In genomic region chr7:2638224-2638991, GRCh38 we compare ENCODE assay signal across 1 cellular context.
A peak's percentile ranks its signal among the peaks of the same experiment; 100 is the strongest.
TF ChIP-seq lines count a peak whose summit lies in the region.

No MANE protein-coding gene starts in this region.

TF ChIP-seq in HepG2, 621 proteins besides CTCF, POLR2A, EP300 and RAD21 (continues in another document):
- TF ChIP-seq IKZF1 (IDR thresholded peaks at IDR 0.05) (no peak), ZNF530 (CRISPR knock-in tag; IDR thresholded peaks at IDR 0.05; ENCODE audit: low read depth) (no peak), XBP1 (CRISPR knock-in tag; IDR thresholded peaks at IDR 0.05) (no peak), HOXD1 (CRISPR knock-in tag; IDR thresholded peaks at IDR 0.05) (peak; percentile 86), ZNF234 (CRISPR knock-in tag; conservative IDR thresholded peaks at IDR 0.05) (no peak; the same call in 1 of the 2 replicates), NCOA5 (CRISPR knock-in tag; IDR thresholded peaks at IDR 0.05) (0 out of 2 replicates have a peak, but pooled peaks have one; percentile 23), SMC3 (IDR thresholded peaks at IDR 0.05; ENCODE audit: low read length) (no peak), ZNF260 (CRISPR knock-in tag; IDR thresholded peaks at IDR 0.05; ENCODE audit: borderline replicate concordance, low read depth) (no peak), SETDB1 (CRISPR knock-in tag; IDR thresholded peaks at IDR 0.05; ENCODE audit: borderline replicate concordance) (no peak), ZNF331 (CRISPR knock-in tag; IDR thresholded peaks at IDR 0.05) (peak; percentile 73), ZSCAN29 (CRISPR knock-in tag; conservative IDR thresholded peaks at IDR 0.05) (no peak), NONO (IDR thresholded peaks at IDR 0.05) (no peak), NONO (CRISPR knock-in tag; conservative IDR thresholded peaks at IDR 0.05) (peak; percentile 85), THAP11 (CRISPR knock-in tag; IDR thresholded peaks at IDR 0.05) (peak; percentile 31; the same call in 1 of the 2 replicates), ZNF644 (CRISPR knock-in tag; IDR thresholded peaks at IDR 0.05; ENCODE audit: low read depth) (no peak), GZF1 (CRISPR knock-in tag; IDR thresholded peaks at IDR 0.05) (peak; percentile 77; the same call in 1 of the 2 replicates), MAFF (IDR thresholded peaks at IDR 0.05; ENCODE audit: low read depth, low read length) (no peak), MEIS1 (CRISPR knock-in tag; IDR thresholded peaks at IDR 0.05; ENCODE audit: borderline replicate concordance) (peak; percentile 29; the same call in 1 of the 2 replicates), ZNF10 (CRISPR knock-in tag; IDR thresholded peaks at IDR 0.05; ENCODE audit: borderline replicate concordance, low read depth) (no peak), PRMT3 (CRISPR knock-in tag; IDR thresholded peaks at IDR 0.05; ENCODE audit: borderline replicate concordance, low read depth) (peak; percentile 53; the same call in 1 of the 2 replicates), JUND (CRISPR knock-in tag; IDR thresholded peaks at IDR 0.05) (peak; percentile 80), ISL2 (CRISPR knock-in tag; IDR thresholded peaks at IDR 0.05) (peak; percentile 75; the same call in 1 of the 2 replicates), ZNF552 (CRISPR knock-in tag; IDR thresholded peaks at IDR 0.05; ENCODE audit: borderline replicate concordance) (no peak), KIAA2018 (CRISPR knock-in tag; IDR thresholded peaks at IDR 0.05; ENCODE audit: borderline replicate concordance) (no peak), ZBTB3 (CRISPR knock-in tag; IDR thresholded peaks at IDR 0.05; ENCODE audit: borderline replicate concordance, low read depth) (no peak), HNRNPK (IDR thresholded peaks at IDR 0.05; ENCODE audit: low read depth, low read length, poor library complexity, severe bottlenecking) (no peak), SCMH1 (CRISPR knock-in tag; IDR thresholded peaks at IDR 0.05; ENCODE audit: borderline replicate concordance) (no peak), ZNF614 (CRISPR knock-in tag; IDR thresholded peaks at IDR 0.05; ENCODE audit: borderline replicate concordance) (0 out of 2 replicates have a peak, but pooled peaks have one; percentile 36), PTBP1 (IDR thresholded peaks at IDR 0.05; ENCODE audit: low read depth, low read length, poor library complexity, severe bottlenecking) (no peak), ZNF205 (CRISPR knock-in tag; IDR thresholded peaks at IDR 0.05) (peak; percentile 37; the same call in 1 of the 2 replicates), ZIK1 (CRISPR knock-in tag; IDR thresholded peaks at IDR 0.05; ENCODE audit: borderline replicate concordance, low read depth) (peak; percentile 76; the same call in 1 of the 2 replicates), ZNF329 (CRISPR knock-in tag; IDR thresholded peaks at IDR 0.05; ENCODE audit: low read depth) (0 out of 2 replicates have a peak, but pooled peaks have one; percentile 39)
- TF ChIP-seq, protein P1, sequence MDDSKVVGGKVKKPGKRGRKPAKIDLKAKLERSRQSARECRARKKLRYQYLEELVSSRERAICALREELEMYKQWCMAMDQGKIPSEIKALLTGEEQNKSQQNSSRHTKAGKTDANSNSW (CRISPR knock-in tag; IDR thresholded peaks at IDR 0.05; ENCODE audit: borderline replicate concordance) = 0 out of 2 replicates have a peak, but pooled peaks have one; percentile 72
- TF ChIP-seq, protein P2, sequence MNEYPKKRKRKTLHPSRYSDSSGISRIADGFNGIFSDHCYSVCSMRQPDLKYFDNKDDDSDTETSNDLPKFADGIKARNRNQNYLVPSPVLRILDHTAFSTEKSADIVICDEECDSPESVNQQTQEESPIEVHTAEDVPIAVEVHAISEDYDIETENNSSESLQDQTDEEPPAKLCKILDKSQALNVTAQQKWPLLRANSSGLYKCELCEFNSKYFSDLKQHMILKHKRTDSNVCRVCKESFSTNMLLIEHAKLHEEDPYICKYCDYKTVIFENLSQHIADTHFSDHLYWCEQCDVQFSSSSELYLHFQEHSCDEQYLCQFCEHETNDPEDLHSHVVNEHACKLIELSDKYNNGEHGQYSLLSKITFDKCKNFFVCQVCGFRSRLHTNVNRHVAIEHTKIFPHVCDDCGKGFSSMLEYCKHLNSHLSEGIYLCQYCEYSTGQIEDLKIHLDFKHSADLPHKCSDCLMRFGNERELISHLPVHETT (CRISPR knock-in tag; conservative IDR thresholded peaks at IDR 0.05) = no peak
- TF ChIP-seq, protein P3, sequence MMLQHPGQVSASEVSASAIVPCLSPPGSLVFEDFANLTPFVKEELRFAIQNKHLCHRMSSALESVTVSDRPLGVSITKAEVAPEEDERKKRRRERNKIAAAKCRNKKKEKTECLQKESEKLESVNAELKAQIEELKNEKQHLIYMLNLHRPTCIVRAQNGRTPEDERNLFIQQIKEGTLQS (CRISPR knock-in tag; IDR thresholded peaks at IDR 0.05) = no peak
- TF ChIP-seq, protein P4, sequence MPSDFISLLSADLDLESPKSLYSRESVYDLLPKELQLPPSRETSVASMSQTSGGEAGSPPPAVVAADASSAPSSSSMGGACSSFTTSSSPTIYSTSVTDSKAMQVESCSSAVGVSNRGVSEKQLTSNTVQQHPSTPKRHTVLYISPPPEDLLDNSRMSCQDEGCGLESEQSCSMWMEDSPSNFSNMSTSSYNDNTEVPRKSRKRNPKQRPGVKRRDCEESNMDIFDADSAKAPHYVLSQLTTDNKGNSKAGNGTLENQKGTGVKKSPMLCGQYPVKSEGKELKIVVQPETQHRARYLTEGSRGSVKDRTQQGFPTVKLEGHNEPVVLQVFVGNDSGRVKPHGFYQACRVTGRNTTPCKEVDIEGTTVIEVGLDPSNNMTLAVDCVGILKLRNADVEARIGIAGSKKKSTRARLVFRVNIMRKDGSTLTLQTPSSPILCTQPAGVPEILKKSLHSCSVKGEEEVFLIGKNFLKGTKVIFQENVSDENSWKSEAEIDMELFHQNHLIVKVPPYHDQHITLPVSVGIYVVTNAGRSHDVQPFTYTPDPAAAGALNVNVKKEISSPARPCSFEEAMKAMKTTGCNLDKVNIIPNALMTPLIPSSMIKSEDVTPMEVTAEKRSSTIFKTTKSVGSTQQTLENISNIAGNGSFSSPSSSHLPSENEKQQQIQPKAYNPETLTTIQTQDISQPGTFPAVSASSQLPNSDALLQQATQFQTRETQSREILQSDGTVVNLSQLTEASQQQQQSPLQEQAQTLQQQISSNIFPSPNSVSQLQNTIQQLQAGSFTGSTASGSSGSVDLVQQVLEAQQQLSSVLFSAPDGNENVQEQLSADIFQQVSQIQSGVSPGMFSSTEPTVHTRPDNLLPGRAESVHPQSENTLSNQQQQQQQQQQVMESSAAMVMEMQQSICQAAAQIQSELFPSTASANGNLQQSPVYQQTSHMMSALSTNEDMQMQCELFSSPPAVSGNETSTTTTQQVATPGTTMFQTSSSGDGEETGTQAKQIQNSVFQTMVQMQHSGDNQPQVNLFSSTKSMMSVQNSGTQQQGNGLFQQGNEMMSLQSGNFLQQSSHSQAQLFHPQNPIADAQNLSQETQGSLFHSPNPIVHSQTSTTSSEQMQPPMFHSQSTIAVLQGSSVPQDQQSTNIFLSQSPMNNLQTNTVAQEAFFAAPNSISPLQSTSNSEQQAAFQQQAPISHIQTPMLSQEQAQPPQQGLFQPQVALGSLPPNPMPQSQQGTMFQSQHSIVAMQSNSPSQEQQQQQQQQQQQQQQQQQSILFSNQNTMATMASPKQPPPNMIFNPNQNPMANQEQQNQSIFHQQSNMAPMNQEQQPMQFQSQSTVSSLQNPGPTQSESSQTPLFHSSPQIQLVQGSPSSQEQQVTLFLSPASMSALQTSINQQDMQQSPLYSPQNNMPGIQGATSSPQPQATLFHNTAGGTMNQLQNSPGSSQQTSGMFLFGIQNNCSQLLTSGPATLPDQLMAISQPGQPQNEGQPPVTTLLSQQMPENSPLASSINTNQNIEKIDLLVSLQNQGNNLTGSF (CRISPR knock-in tag; IDR thresholded peaks at IDR 0.05) = peak; percentile 80
- TF ChIP-seq, protein P5, sequence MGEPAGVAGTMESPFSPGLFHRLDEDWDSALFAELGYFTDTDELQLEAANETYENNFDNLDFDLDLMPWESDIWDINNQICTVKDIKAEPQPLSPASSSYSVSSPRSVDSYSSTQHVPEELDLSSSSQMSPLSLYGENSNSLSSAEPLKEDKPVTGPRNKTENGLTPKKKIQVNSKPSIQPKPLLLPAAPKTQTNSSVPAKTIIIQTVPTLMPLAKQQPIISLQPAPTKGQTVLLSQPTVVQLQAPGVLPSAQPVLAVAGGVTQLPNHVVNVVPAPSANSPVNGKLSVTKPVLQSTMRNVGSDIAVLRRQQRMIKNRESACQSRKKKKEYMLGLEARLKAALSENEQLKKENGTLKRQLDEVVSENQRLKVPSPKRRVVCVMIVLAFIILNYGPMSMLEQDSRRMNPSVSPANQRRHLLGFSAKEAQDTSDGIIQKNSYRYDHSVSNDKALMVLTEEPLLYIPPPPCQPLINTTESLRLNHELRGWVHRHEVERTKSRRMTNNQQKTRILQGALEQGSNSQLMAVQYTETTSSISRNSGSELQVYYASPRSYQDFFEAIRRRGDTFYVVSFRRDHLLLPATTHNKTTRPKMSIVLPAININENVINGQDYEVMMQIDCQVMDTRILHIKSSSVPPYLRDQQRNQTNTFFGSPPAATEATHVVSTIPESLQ (CRISPR knock-in tag; conservative IDR thresholded peaks at IDR 0.05) = no peak
- TF ChIP-seq, protein P6, sequence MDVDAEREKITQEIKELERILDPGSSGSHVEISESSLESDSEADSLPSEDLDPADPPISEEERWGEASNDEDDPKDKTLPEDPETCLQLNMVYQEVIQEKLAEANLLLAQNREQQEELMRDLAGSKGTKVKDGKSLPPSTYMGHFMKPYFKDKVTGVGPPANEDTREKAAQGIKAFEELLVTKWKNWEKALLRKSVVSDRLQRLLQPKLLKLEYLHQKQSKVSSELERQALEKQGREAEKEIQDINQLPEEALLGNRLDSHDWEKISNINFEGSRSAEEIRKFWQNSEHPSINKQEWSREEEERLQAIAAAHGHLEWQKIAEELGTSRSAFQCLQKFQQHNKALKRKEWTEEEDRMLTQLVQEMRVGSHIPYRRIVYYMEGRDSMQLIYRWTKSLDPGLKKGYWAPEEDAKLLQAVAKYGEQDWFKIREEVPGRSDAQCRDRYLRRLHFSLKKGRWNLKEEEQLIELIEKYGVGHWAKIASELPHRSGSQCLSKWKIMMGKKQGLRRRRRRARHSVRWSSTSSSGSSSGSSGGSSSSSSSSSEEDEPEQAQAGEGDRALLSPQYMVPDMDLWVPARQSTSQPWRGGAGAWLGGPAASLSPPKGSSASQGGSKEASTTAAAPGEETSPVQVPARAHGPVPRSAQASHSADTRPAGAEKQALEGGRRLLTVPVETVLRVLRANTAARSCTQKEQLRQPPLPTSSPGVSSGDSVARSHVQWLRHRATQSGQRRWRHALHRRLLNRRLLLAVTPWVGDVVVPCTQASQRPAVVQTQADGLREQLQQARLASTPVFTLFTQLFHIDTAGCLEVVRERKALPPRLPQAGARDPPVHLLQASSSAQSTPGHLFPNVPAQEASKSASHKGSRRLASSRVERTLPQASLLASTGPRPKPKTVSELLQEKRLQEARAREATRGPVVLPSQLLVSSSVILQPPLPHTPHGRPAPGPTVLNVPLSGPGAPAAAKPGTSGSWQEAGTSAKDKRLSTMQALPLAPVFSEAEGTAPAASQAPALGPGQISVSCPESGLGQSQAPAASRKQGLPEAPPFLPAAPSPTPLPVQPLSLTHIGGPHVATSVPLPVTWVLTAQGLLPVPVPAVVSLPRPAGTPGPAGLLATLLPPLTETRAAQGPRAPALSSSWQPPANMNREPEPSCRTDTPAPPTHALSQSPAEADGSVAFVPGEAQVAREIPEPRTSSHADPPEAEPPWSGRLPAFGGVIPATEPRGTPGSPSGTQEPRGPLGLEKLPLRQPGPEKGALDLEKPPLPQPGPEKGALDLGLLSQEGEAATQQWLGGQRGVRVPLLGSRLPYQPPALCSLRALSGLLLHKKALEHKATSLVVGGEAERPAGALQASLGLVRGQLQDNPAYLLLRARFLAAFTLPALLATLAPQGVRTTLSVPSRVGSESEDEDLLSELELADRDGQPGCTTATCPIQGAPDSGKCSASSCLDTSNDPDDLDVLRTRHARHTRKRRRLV (CRISPR knock-in tag; IDR thresholded peaks at IDR 0.05) = peak; percentile 67; the same call in 1 of the 2 replicates
